8 cellular contexts compared by ENCODE assay signal in the genomic region with DNA sequence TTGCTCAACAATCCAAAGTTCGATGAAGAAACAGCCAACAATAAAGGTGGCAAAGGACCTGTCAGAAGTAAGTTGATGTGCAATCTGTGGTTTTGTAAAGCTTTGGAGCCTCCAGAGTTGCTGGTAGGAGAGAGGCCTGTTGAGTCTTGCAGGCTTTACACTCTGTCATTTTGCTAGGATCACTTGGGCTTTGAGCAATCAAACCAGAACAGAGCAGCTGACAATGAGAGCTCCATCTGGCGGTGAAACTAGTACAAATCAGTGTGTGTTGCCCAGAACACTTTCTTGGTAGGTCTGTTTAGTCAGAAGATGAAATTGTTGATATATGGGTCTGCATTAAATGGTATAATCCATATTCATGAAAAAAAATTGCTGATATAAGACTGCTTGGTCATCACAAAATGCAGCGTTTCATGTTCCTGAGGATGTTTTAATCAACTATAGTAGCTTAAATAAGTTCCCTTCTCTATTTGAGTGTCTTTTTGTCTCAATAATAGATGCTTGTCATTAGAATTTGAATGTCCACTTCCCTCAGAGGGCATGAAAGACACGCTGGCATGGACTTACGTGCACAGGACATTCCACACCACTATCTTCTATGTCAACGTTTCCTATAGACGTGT.
A peak's percentile ranks its signal among the peaks of the same experiment; 100 is the strongest.
DNase-seq lines count a peak whose midpoint lies in the region; ATAC-seq, FAIRE-seq and TF ChIP-seq lines count a peak whose summit lies in the region.

No MANE protein-coding gene starts in this region.

- TF ChIP-seq POLR2A in H54 (IDR thresholded peaks at IDR 0.05; ENCODE audit: low read depth, low read length): no peak

- FAIRE-seq in H54 (lab: Jason Lieb, UNC): peak; percentile 41

- H3K27me3 ChIP-seq in WERI-Rb-1 (ENCODE audit: insufficient read depth, low read depth, severe bottlenecking): no peaks in the 10 kb centered on the region

- no peaks in the 10 kb centered on the region; the same call in none of the 2 replicates for H3K36me3 ChIP-seq in WERI-Rb-1

- no peak for ATAC-seq in HG03565 (IDR thresholded peaks at IDR 0.05; ENCODE audit: unreplicated experiment)

- no peaks in the 10 kb centered on the region for H3K9me3 ChIP-seq in WERI-Rb-1 (ENCODE audit: severe bottlenecking)

- no peak overlapping the region for H3K27ac ChIP-seq in WERI-Rb-1

- TF ChIP-seq CTCF in WERI-Rb-1 (IDR thresholded peaks at IDR 0.05; ENCODE audit: low read depth, low read length): peak; percentile 73

- H3K4me3 ChIP-seq in WERI-Rb-1 (ENCODE audit: low read depth, low read length): no peak overlapping the region

- peak; percentile 83 for DNase-seq in DMS114 treated with DMSO at 0.1 percent for 48 hours (lab: John Stamatoyannopoulos, UW; ENCODE audit: unreplicated experiment)
- peak; percentile 17 for DNase-seq in H54 (ENCODE audit: insufficient read length, low spot score)
- peak; percentile 75 for DNase-seq in NCI-H2171 (lab: John Stamatoyannopoulos, UW)
- DNase-seq in WERI-Rb-1: peak; percentile 72
- DNase-seq in central memory CD4-positive, alpha-beta T cell: peak; percentile 56
- DNase-seq in kidney tubule cell (ENCODE audit: low spot score): peak; percentile 69
- DNase-seq in stimulated activated CD4-positive, alpha-beta T cell treated with anti-CD3 and anti-CD28 coated beads, Interleukin-4, amount 100 ng/mL, for 24 hours: peak; percentile 73

Comparison
In these comparisons a context has a peak if more than half of its experiments do, and no peak if none do; other contexts are left out.
1. DNase-seq: peak in every context shown above with its lines; median percentile 83 in DMS114 treated with DMSO at 0.1 percent for 48 hours; 75 in NCI-H2171; 73 in stimulated activated CD4-positive, alpha-beta T cell treated with anti-CD3 and anti-CD28 coated beads, Interleukin-4, amount 100 ng/mL, for 24 hours; 72 in WERI-Rb-1; 69 in kidney tubule cell; 56 in central memory CD4-positive, alpha-beta T cell; 17 in H54.